1 cellular context compared by ENCODE assay signal in genomic region chr12:2783936-2784600, GRCh38.
TF ChIP-seq lines count a peak whose summit lies in the region.

No MANE protein-coding gene starts in this region.

TF ChIP-seq in PFSK-1, 5 proteins besides CTCF, POLR2A, EP300 and RAD21:
- TF ChIP-seq, protein P1, sequence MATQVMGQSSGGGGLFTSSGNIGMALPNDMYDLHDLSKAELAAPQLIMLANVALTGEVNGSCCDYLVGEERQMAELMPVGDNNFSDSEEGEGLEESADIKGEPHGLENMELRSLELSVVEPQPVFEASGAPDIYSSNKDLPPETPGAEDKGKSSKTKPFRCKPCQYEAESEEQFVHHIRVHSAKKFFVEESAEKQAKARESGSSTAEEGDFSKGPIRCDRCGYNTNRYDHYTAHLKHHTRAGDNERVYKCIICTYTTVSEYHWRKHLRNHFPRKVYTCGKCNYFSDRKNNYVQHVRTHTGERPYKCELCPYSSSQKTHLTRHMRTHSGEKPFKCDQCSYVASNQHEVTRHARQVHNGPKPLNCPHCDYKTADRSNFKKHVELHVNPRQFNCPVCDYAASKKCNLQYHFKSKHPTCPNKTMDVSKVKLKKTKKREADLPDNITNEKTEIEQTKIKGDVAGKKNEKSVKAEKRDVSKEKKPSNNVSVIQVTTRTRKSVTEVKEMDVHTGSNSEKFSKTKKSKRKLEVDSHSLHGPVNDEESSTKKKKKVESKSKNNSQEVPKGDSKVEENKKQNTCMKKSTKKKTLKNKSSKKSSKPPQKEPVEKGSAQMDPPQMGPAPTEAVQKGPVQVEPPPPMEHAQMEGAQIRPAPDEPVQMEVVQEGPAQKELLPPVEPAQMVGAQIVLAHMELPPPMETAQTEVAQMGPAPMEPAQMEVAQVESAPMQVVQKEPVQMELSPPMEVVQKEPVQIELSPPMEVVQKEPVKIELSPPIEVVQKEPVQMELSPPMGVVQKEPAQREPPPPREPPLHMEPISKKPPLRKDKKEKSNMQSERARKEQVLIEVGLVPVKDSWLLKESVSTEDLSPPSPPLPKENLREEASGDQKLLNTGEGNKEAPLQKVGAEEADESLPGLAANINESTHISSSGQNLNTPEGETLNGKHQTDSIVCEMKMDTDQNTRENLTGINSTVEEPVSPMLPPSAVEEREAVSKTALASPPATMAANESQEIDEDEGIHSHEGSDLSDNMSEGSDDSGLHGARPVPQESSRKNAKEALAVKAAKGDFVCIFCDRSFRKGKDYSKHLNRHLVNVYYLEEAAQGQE (IDR thresholded peaks at IDR 0.05; ENCODE audit: insufficient read depth in 1 of 2, low read depth in 2 of 2, low read length in 2 of 2), result peak; percentile 62 to 82; a peak in 3 of 4 replicates
- TF ChIP-seq SIN3A (IDR thresholded peaks at IDR 0.05; ENCODE audit: borderline replicate concordance, insufficient read depth, low read length) (no peak), FOXP2 (optimal IDR thresholded peaks at IDR 0.05; ENCODE audit: borderline replicate concordance, extremely low read depth, extremely low read length, insufficient read depth) (no peak), POLR2AphosphoS5 (IDR thresholded peaks at IDR 0.05; ENCODE audit: low read depth, low read length) (no peak)
